Comparison of ENCODE assay signal across 1 cellular context in genomic region chr1:112383759-112384370, GRCh38.
TF ChIP-seq lines count a peak whose summit lies in the region.

No MANE protein-coding gene starts in this region.

TF ChIP-seq in GM23338, 12 proteins besides CTCF, POLR2A, EP300 and RAD21 (continued from another document):
- TF ChIP-seq ETS1 (IDR thresholded peaks at IDR 0.05) (no peak), ZNF331 (CRISPR knock-in tag; IDR thresholded peaks at IDR 0.05; ENCODE audit: low read depth) (no peak), JUNB (IDR thresholded peaks at IDR 0.05; ENCODE audit: unreplicated experiment) (no peak), REST (IDR thresholded peaks at IDR 0.05; ENCODE audit: unreplicated experiment) (no peak), STAT1 (IDR thresholded peaks at IDR 0.05; ENCODE audit: unreplicated experiment) (no peak)
TF ChIP-seq in GM23338: peak in this region for 0.
